In the genomic region with DNA sequence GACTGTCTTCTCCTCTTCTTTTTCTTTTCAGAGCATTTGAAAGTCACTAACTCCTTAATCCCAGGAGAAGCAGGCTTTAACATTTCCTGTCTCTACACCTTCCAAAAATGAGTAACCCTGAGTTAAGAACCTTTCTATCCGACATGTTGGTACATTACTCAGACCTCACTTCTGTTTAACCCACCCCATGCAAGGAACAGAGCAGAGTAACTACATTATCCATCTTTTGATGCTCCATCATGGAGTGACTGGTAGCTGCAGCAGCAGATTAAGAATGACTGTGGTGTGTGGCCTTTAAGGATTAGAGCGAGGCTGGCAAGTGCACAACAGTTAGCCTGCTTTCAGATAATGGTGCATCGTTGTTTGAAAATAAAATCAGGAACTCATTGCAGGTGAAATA, we compare ENCODE assay signal across 8 cellular contexts. TPM values are rescaled to one million over a fixed set of nuclear protein-coding genes. Genes with fewer than 3 reads are reported as not detected.
A peak's percentile ranks its signal among the peaks of the same experiment; 100 is the strongest.
DNase-seq lines count a peak whose midpoint lies in the region; ATAC-seq, FAIRE-seq and TF ChIP-seq lines count a peak whose summit lies in the region.

No MANE protein-coding gene starts in this region.

- no peak for ATAC-seq in thoracic aorta (ENCODE audit: insufficient number of reproducible peaks, low FRiP score, low read depth)
- no peak for ATAC-seq in GM21360 (IDR thresholded peaks at IDR 0.05; ENCODE audit: unreplicated experiment)
- ATAC-seq in GM21381 (IDR thresholded peaks at IDR 0.05; ENCODE audit: unreplicated experiment), result no peak

- TF ChIP-seq CTCF in ascending aorta (IDR thresholded peaks at IDR 0.05), result no peak
- no peak for TF ChIP-seq CTCF in kidney (IDR thresholded peaks at IDR 0.05; ENCODE audit: borderline replicate concordance, extremely low read depth, insufficient read depth)
- no peak for TF ChIP-seq CTCF in thoracic aorta (IDR thresholded peaks at IDR 0.05)

- no peak for FAIRE-seq in kidney (lab: Jason Lieb, UNC)

- H3K9ac ChIP-seq in kidney (ENCODE audit: low read length in 2 of 2), result peak overlapping the region in 1 of 2 donors; percentile 96

- no peaks in the 10 kb centered on the region for H3K9me3 Mint-ChIP-seq in activated T-cell treated with anti-CD3 and anti-CD28 coated beads, Interleukin-2, amount 50 U/mL, for 24 hours

- H3K4me3 ChIP-seq in ascending aorta (peak overlapping the region; percentile 64 to 65), kidney (ENCODE audit: low read length in 2 of 2) (peak overlapping the region; percentile 1 to 89), thoracic aorta (peak overlapping the region; percentile 79)

- H3K36me3 ChIP-seq in ascending aorta (no peaks in the 10 kb centered on the region), kidney (ENCODE audit: control insufficient read depth in 1 of 2, insufficient read depth in 2 of 2, low read length in 2 of 2) (no peaks in the 10 kb centered on the region), thoracic aorta (no peaks in the 10 kb centered on the region)

- H3K4me3 Mint-ChIP-seq in activated T-cell treated with anti-CD3 and anti-CD28 coated beads, Interleukin-2, amount 50 U/mL, for 24 hours, result peak overlapping the region; percentile 86

- H3K27me3 ChIP-seq in ascending aorta (no peaks in the 10 kb centered on the region), thoracic aorta (replicated peaks; ENCODE audit: insufficient read depth) (no peaks in the 10 kb centered on the region)

- peaks cover 61% of the 10 kb centered on the region for H3K4me1 Mint-ChIP-seq in activated T-cell treated with anti-CD3 and anti-CD28 coated beads, Interleukin-2, amount 50 U/mL, for 24 hours (ENCODE audit: low read depth)

- no peak for DNase-seq in activated T-cell treated with anti-CD3 and anti-CD28 coated beads, Interleukin-2, amount 50 U/mL, for 24 hours
- no peak for DNase-seq in activated T-cell treated with anti-CD3 and anti-CD28 coated beads, Interleukin-2, amount 50 U/mL, for 1 hour
- DNase-seq in ascending aorta (ENCODE audit: low spot score in 2 of 2), result no peak
- no peak for DNase-seq in kidney
- no peak for DNase-seq in thoracic aorta (ENCODE audit: low spot score)
- no peak for DNase-seq in NCI-H446 (lab: John Stamatoyannopoulos, UW)

- H3K9me3 ChIP-seq in ascending aorta (no peaks in the 10 kb centered on the region), kidney (ENCODE audit: control insufficient read depth in 1 of 2, low read length in 2 of 2) (no peaks in the 10 kb centered on the region), thoracic aorta (no peaks in the 10 kb centered on the region)

- H3K4me1 ChIP-seq in ascending aorta (peaks cover 13 to 37% of the 10 kb centered on the region in 2 donors), kidney (ENCODE audit: control insufficient read depth in 1 of 2, insufficient read depth in 1 of 2, low read depth in 1 of 2, low read length in 2 of 2) (peaks cover 30 to 31% of the 10 kb centered on the region in 2 donors), thoracic aorta (ENCODE audit: control insufficient read depth in 1 of 2, low read depth in 2 of 2) (peaks cover 22 to 50% of the 10 kb centered on the region in 2 donors)

- H3K36me3 Mint-ChIP-seq in activated T-cell treated with anti-CD3 and anti-CD28 coated beads, Interleukin-2, amount 50 U/mL, for 24 hours (ENCODE audit: low read depth), result peaks cover 38% of the 10 kb centered on the region

- H3K27ac ChIP-seq in ascending aorta (peak overlapping the region; percentile 92 to 96), kidney (ENCODE audit: low read depth in 2 of 2, low read length in 2 of 2) (peak overlapping the region; percentile 93 to 96), thoracic aorta (peak overlapping the region; percentile 96 to 97)

- no peaks in the 10 kb centered on the region for H3K27me3 Mint-ChIP-seq in activated T-cell treated with anti-CD3 and anti-CD28 coated beads, Interleukin-2, amount 50 U/mL, for 24 hours

- H3K27ac Mint-ChIP-seq in activated T-cell treated with anti-CD3 and anti-CD28 coated beads, Interleukin-2, amount 50 U/mL, for 24 hours, result peak overlapping the region; percentile 22

- intact Hi-C loops in ascending aorta (cut with DNase I), result loop anchor here (1.0 to 5.0 kb wide), 5 partner anchors 12 to 435 kb away; partner anchors contain the start of gene FYN
- intact Hi-C loops in kidney (cut with DNase I), result no loop called here

RNA-seq across cellular contexts. Expression of gene TRAF3IP2, which starts 2.0 kb away (rescaled TPM):
- total RNA-seq in ascending aorta (31.3 TPM), kidney (30.0 TPM), thoracic aorta (10 to 100 TPM; 11.8 to 32.2 TPM)
- 15.7 TPM for polyA plus RNA-seq in kidney (ENCODE audit: insufficient read depth, low read depth, low replicate concordance)
